Comparison of ENCODE assay signal across 30 cellular contexts in genomic region chr6:159916237-159916636, GRCh38. TPM values are rescaled to one million over a fixed set of nuclear protein-coding genes. Genes with fewer than 3 reads are reported as not detected.
"Had no signal": no experiment of that assay in that cellular context is flagged by ENCODE, and none has a peak within 500 bp of the region (broad histone marks: within the 10 kb centered on the region; RNA-seq: fewer than 3 reads in every experiment).

No MANE protein-coding gene starts in this region.

- ATAC-seq: activated CD4-positive, alpha-beta T cell treated with anti-CD3 and anti-CD28 coated beads for 36 hours; activated CD4-positive, CD25-positive, alpha-beta regulatory T cell treated with anti-CD3 and anti-CD28 coated beads, Interleukin-2, amount 50 U/mL, for 24 hours; activated CD8-positive, alpha-beta memory T cell treated with anti-CD3 and anti-CD28 coated beads, Interleukin-2, amount 10 ng/mL, durations not matched to agents 7 days and 5 days; activated CD8-positive, alpha-beta T cell treated with anti-CD3 and anti-CD28 coated beads, Interleukin-2, amount 10 ng/mL, durations not matched to agents 7 days and 5 days; activated naive CD8-positive, alpha-beta T cell treated with anti-CD3 and anti-CD28 coated beads, Interleukin-2, amount 50 U/mL, for 24 hours; WTC11 had no signal

- H3K27me3 ChIP-seq: ascending aorta, cardiac muscle cell had no signal

- H3K27ac ChIP-seq: ascending aorta, cardiac muscle cell, WERI-Rb-1 had no signal

- H3K36me3 ChIP-seq: ascending aorta, cardiac muscle cell, WERI-Rb-1 had no signal

- H3K4me3 ChIP-seq: ascending aorta, cardiac muscle cell had no signal

- H3K4me1 ChIP-seq: ascending aorta had no signal

- DNase-seq: activated CD4-positive, alpha-beta memory T cell treated with anti-CD3 and anti-CD28 coated beads, Interleukin-2, amount 10 ng/mL, durations not matched to agents 7 days and 5 days; activated CD4-positive, alpha-beta T cell treated with anti-CD3 and anti-CD28 coated beads for 1 hour; activated CD4-positive, alpha-beta T cell treated with anti-CD3 and anti-CD28 coated beads for 36 hours; activated CD4-positive, alpha-beta T cell treated with anti-CD3 and anti-CD28 coated beads for 48 hours; activated CD4-positive, alpha-beta T cell treated with anti-CD3 and anti-CD28 coated beads, Interleukin-2, amount 10 ng/mL, durations not matched to agents 7 days and 5 days; activated CD4-positive, alpha-beta T cell treated with anti-CD3 and anti-CD28 coated beads, Interleukin-2, amount 50 U/mL, for 48 hours; activated CD4-positive, CD25-positive, alpha-beta regulatory T cell; activated CD8-positive, alpha-beta memory T cell treated with anti-CD3 and anti-CD28 coated beads for 24 hours; activated CD8-positive, alpha-beta memory T cell treated with anti-CD3 and anti-CD28 coated beads, Interleukin-2, amount 10 ng/mL, durations not matched to agents 7 days and 5 days; activated CD8-positive, alpha-beta T cell treated with anti-CD3 and anti-CD28 coated beads, Interleukin-2, amount 10 ng/mL, durations not matched to agents 7 days and 5 days; activated effector memory CD4-positive, alpha-beta T cell treated with Interleukin-2 at 50 U/mL for 16 hours; activated gamma-delta T cell; activated naive CD4-positive, alpha-beta T cell treated with anti-CD3 and anti-CD28 coated beads, Interleukin-2, amount 10 ng/mL, durations not matched to agents 7 days and 5 days; activated naive CD4-positive, alpha-beta T cell treated with Interleukin-2 at 50 U/mL for 16 hours; activated naive CD8-positive, alpha-beta T cell treated with anti-CD3 and anti-CD28 coated beads, Interleukin-2, amount 10 ng/mL, durations not matched to agents 7 days and 5 days; activated naive CD8-positive, alpha-beta T cell treated with anti-CD3 and anti-CD28 coated beads, Interleukin-2, amount 50 U/mL, for 24 hours; activated T-cell treated with anti-CD3 and anti-CD28 coated beads, Interleukin-2, amount 50 U/mL, for 48 hours; caudate nucleus; cerebellar nuclear complex; T-helper 1 cell; T-helper 2 cell; T-helper 9 cell; WERI-Rb-1 had no signal

- H3K9me3 ChIP-seq: ascending aorta had no signal

RNA-seq across cellular contexts. Expression of gene MAS1, which starts 25.4 kb away (rescaled TPM):
- total RNA-seq: activated CD4-positive, alpha-beta memory T cell treated with anti-CD3 and anti-CD28 coated beads, Interleukin-2, amount 10 ng/mL, durations not matched to agents 7 days and 5 days; activated CD4-positive, alpha-beta T cell treated with anti-CD3 and anti-CD28 coated beads for 36 hours; activated CD4-positive, alpha-beta T cell treated with anti-CD3 and anti-CD28 coated beads, Interleukin-2, amount 10 ng/mL, durations not matched to agents 7 days and 5 days; activated CD8-positive, alpha-beta memory T cell treated with anti-CD3 and anti-CD28 coated beads, Interleukin-2, amount 10 ng/mL, durations not matched to agents 7 days and 5 days; activated CD8-positive, alpha-beta T cell treated with anti-CD3 and anti-CD28 coated beads, Interleukin-2, amount 10 ng/mL, durations not matched to agents 7 days and 5 days; activated naive CD8-positive, alpha-beta T cell treated with anti-CD3 and anti-CD28 coated beads, Interleukin-2, amount 10 ng/mL, durations not matched to agents 7 days and 5 days; activated T-helper 2 cell treated with anti-CD3 and anti-CD28 coated beads, Interferon-gamma antibody, Interleukin-2, Interleukin-4, amounts not matched to agents 10 μg/mL and 5 μg/mL and 100 μg/mL, durations not matched to agents 14 hours and 24 hours and 36 hours; ascending aorta; bronchial epithelial cell; cardiac muscle cell; chondrocyte had no signal
- polyA plus RNA-seq: cardiac muscle cell had no signal
